Comparison of ENCODE assay signal across 13 cellular contexts in genomic region chr6:15340775-15341174, GRCh38.
DNase-seq lines count a peak whose midpoint lies in the region; ATAC-seq, FAIRE-seq and TF ChIP-seq lines count a peak whose summit lies in the region.
"Had no signal": no experiment of that assay in that cellular context is flagged by ENCODE, and none has a peak within 500 bp of the region (broad histone marks: within the 10 kb centered on the region; RNA-seq: fewer than 3 reads in every experiment).

No MANE protein-coding gene starts in this region.

- peaks cover 64% of the 10 kb centered on the region for H3K4me1 Mint-ChIP-seq in activated CD4-positive, alpha-beta T cell treated with anti-CD3 and anti-CD28 coated beads, Interleukin-2, amount 10 ng/mL, durations not matched to agents 24 days and 14 days
- H3K4me1 Mint-ChIP-seq in T-helper 2 cell treated with Interferon-gamma antibody and Interleukin-4, amounts not matched to agents 5 μg/mL and 100 μg/mL, for 36 hours (ENCODE audit: low read depth) = peaks cover 69% of the 10 kb centered on the region
- peaks cover 62 to 72% of the 10 kb centered on the region in 2 donors for H3K4me1 Mint-ChIP-seq in natural killer cell treated with Interleukin-12 subunit alpha and Interleukin-12 subunit beta and Interleukin-15 and Interleukin-18, amount 100 ng/mL, for 72 hours (ENCODE audit: low read depth in 2 of 2)

- no peak for TF ChIP-seq EP300 in ovary (IDR thresholded peaks at IDR 0.05)

- intact Hi-C loops in activated CD4-positive, alpha-beta T cell treated with anti-CD3 and anti-CD28 coated beads, Interleukin-2, amount 10 ng/mL, durations not matched to agents 24 days and 14 days (cut with micrococcal nuclease) = loop anchor here (5.0 kb wide), 2 partner anchors 33 to 82 kb away; no protein-coding TSS in a partner anchor
- intact Hi-C loops in ovary (cut with DNase I) = no loop called here

- ATAC-seq in HG02678 (IDR thresholded peaks at IDR 0.05; ENCODE audit: unreplicated experiment) = peak; percentile 69
- ATAC-seq in natural killer cell treated with Interleukin-12 subunit alpha and Interleukin-12 subunit beta and Interleukin-15 and Interleukin-18, amount 100 ng/mL, for 72 hours = peak in 1 of 2 donors; percentile 37
- ATAC-seq: left colon, Panc1 had no signal

- no peak for TF ChIP-seq POLR2A in ovary (IDR thresholded peaks at IDR 0.05)

- FAIRE-seq in urothelium cell line (lab: Jason Lieb, UNC) = no peak

- 62 to 71% (median 67%) methylated on average over 4 of the region's 4 CpGs for WGBS in ovary, 3 donors

- no peaks in the 10 kb centered on the region for H3K27me3 Mint-ChIP-seq in activated CD4-positive, alpha-beta T cell treated with anti-CD3 and anti-CD28 coated beads, Interleukin-2, amount 10 ng/mL, durations not matched to agents 24 days and 14 days
- H3K27me3 Mint-ChIP-seq in T-helper 2 cell treated with Interferon-gamma antibody and Interleukin-4, amounts not matched to agents 5 μg/mL and 100 μg/mL, for 36 hours (ENCODE audit: low read depth) = no peaks in the 10 kb centered on the region
- H3K27me3 Mint-ChIP-seq in natural killer cell treated with Interleukin-12 subunit alpha and Interleukin-12 subunit beta and Interleukin-15 and Interleukin-18, amount 100 ng/mL, for 72 hours = no peaks in the 10 kb centered on the region
- H3K27me3 Mint-ChIP-seq: brain, progenitor cell of endocrine pancreas had no signal

- no peak overlapping the region for H3K27ac ChIP-seq in ovary

- no peaks in the 10 kb centered on the region for H3K36me3 ChIP-seq in ovary

- peak overlapping the region; percentile 70 for H3K27ac Mint-ChIP-seq in activated CD4-positive, alpha-beta T cell treated with anti-CD3 and anti-CD28 coated beads, Interleukin-2, amount 10 ng/mL, durations not matched to agents 24 days and 14 days
- peak overlapping the region; percentile 70 for H3K27ac Mint-ChIP-seq in T-helper 2 cell treated with Interferon-gamma antibody and Interleukin-4, amounts not matched to agents 5 μg/mL and 100 μg/mL, for 36 hours
- H3K27ac Mint-ChIP-seq in natural killer cell treated with Interleukin-12 subunit alpha and Interleukin-12 subunit beta and Interleukin-15 and Interleukin-18, amount 100 ng/mL, for 72 hours = peak overlapping the region; percentile 75 to 88
- H3K27ac Mint-ChIP-seq: progenitor cell of endocrine pancreas had no signal

- no peaks in the 10 kb centered on the region for H3K4me1 ChIP-seq in ovary (ENCODE audit: insufficient read depth)

- no peaks in the 10 kb centered on the region for H3K27me3 ChIP-seq in ovary

- H3K36me3 Mint-ChIP-seq in activated CD4-positive, alpha-beta T cell treated with anti-CD3 and anti-CD28 coated beads, Interleukin-2, amount 10 ng/mL, durations not matched to agents 24 days and 14 days (ENCODE audit: low read depth) = peaks cover 21% of the 10 kb centered on the region
- H3K36me3 Mint-ChIP-seq in T-helper 2 cell treated with Interferon-gamma antibody and Interleukin-4, amounts not matched to agents 5 μg/mL and 100 μg/mL, for 36 hours (ENCODE audit: low read depth) = no peaks in the 10 kb centered on the region
- H3K36me3 Mint-ChIP-seq in natural killer cell treated with Interleukin-12 subunit alpha and Interleukin-12 subunit beta and Interleukin-15 and Interleukin-18, amount 100 ng/mL, for 72 hours = no peaks in the 10 kb centered on the region
- H3K36me3 Mint-ChIP-seq: brain had no signal

- no peak overlapping the region for H3K4me3 ChIP-seq in ovary

- no peak for TF ChIP-seq CTCF in ovary (IDR thresholded peaks at IDR 0.05)

- H3K4me3 Mint-ChIP-seq in activated CD4-positive, alpha-beta T cell treated with anti-CD3 and anti-CD28 coated beads, Interleukin-2, amount 10 ng/mL, durations not matched to agents 24 days and 14 days = peak overlapping the region; percentile 72
- peak overlapping the region; percentile 70 for H3K4me3 Mint-ChIP-seq in T-helper 2 cell treated with Interferon-gamma antibody and Interleukin-4, amounts not matched to agents 5 μg/mL and 100 μg/mL, for 36 hours
- H3K4me3 Mint-ChIP-seq in natural killer cell treated with Interleukin-12 subunit alpha and Interleukin-12 subunit beta and Interleukin-15 and Interleukin-18, amount 100 ng/mL, for 72 hours = peak overlapping the region; percentile 69
- H3K4me3 Mint-ChIP-seq: brain had no signal

- no peaks in the 10 kb centered on the region for H3K9me3 Mint-ChIP-seq in activated CD4-positive, alpha-beta T cell treated with anti-CD3 and anti-CD28 coated beads, Interleukin-2, amount 10 ng/mL, durations not matched to agents 24 days and 14 days
- no peaks in the 10 kb centered on the region for H3K9me3 Mint-ChIP-seq in T-helper 2 cell treated with Interferon-gamma antibody and Interleukin-4, amounts not matched to agents 5 μg/mL and 100 μg/mL, for 36 hours
- no peaks in the 10 kb centered on the region for H3K9me3 Mint-ChIP-seq in natural killer cell treated with Interleukin-12 subunit alpha and Interleukin-12 subunit beta and Interleukin-15 and Interleukin-18, amount 100 ng/mL, for 72 hours
- H3K9me3 Mint-ChIP-seq: brain had no signal

- H3K9me3 ChIP-seq in ovary = no peaks in the 10 kb centered on the region

- DNase-seq in activated CD4-positive, alpha-beta T cell treated with anti-CD3 and anti-CD28 coated beads, Interleukin-2, amount 10 ng/mL, durations not matched to agents 24 days and 14 days = no peak
- no peak for DNase-seq in activated CD4-positive, alpha-beta T cell treated with anti-CD3 and anti-CD28 coated beads, Interleukin-2, amount 50 U/mL, for 1 hour
- DNase-seq in T-helper 2 cell treated with Interferon-gamma antibody and Interleukin-4, amounts not matched to agents 5 μg/mL and 100 μg/mL, for 36 hours (ENCODE audit: low spot score) = no peak
- no peak for DNase-seq in natural killer cell treated with Interleukin-12 subunit alpha and Interleukin-12 subunit beta and Interleukin-15 and Interleukin-18, amount 100 ng/mL, for 72 hours (ENCODE audit: low spot score)
- DNase-seq in NCI-H526 treated with DMSO at 0.1 percent for 48 hours (lab: John Stamatoyannopoulos, UW) = no peak
- no peak for DNase-seq in ovary
- no peak for DNase-seq in urothelium cell line (ENCODE audit: low spot score)
- DNase-seq: left colon, NCI-H1436 had no signal
